22 cellular contexts compared by ENCODE assay signal in the genomic region with DNA sequence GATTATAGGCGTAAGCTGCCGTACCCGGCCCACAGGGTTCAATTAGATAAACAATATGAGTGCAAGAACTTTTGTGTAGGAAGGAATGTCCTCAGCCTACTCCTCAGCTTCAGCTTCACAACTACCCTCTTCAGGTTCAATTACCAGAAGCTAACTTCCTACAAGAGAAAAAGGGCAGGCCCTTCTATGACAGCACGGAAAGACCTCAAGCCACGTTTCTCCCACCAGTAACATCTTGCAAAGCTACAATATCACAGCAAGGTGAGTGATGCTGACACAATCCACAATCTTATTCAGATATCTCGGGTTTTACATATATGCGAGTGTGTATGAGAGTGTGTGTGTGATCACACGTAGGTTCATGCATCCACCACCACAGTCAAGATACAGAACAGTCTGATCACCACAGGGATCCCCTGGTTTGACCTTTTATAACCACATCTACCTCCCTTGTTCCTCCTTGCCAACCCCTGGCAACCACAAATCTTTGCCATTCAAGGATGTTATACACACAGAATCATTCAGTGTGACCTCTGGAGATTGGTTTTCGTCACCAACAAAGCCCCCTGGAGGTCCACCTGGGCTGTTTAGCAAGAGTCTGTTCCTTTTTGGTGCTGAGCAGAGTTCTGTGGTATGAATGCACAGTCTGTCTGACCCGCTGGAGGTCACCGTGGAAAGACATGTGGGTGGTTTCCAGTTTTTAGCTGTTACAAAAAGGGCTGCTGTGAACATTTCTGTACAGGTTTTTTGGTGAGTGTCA. TPM values are rescaled to one million over a fixed set of nuclear protein-coding genes. Genes with fewer than 3 reads are reported as not detected.
DNase-seq lines count a peak whose midpoint lies in the region; ATAC-seq and TF ChIP-seq lines count a peak whose summit lies in the region.
"Had no signal": no experiment of that assay in that cellular context is flagged by ENCODE, and none has a peak within 500 bp of the region (broad histone marks: within the 10 kb centered on the region; RNA-seq: fewer than 3 reads in every experiment).

No MANE protein-coding gene starts in this region.

- no peaks in the 10 kb centered on the region for H3K9me3 ChIP-seq in HAP-1
- H3K9me3 ChIP-seq: neutrophil, right atrium auricular region had no signal

- H3K27ac ChIP-seq in coronary artery, result peak overlapping the region; percentile 66 to 67
- H3K27ac ChIP-seq: neutrophil, right atrium auricular region had no signal

- no peaks in the 10 kb centered on the region for H3K27me3 Mint-ChIP-seq in activated CD4-positive, alpha-beta T cell treated with anti-CD3 and anti-CD28 coated beads for 36 hours
- no peaks in the 10 kb centered on the region for H3K27me3 Mint-ChIP-seq in activated T-cell treated with anti-CD3 and anti-CD28 coated beads, Interleukin-2, amount 50 U/mL, for 4 hours (ENCODE audit: low read depth)
- no peaks in the 10 kb centered on the region for H3K27me3 Mint-ChIP-seq in stimulated activated naive CD8-positive, alpha-beta T cell treated with anti-CD3 and anti-CD28 coated beads, Interleukin-15, amount 100 ng/mL, for 72 hours
- H3K27me3 Mint-ChIP-seq: activated naive CD8-positive, alpha-beta T cell; effector memory CD8-positive, alpha-beta T cell; IgD-negative memory B cell had no signal

- intact Hi-C loops in activated CD4-positive, alpha-beta T cell treated with anti-CD3 and anti-CD28 coated beads for 36 hours (cut with DNase I, micrococcal nuclease), result loop anchor here (5.0 to 10.0 kb wide), 4 partner anchors 304 to 494 kb away; a partner anchor contains a TSS

- CTCF ChIA-PET in activated CD4-positive, alpha-beta T cell treated with anti-CD3 and anti-CD28 coated beads for 36 hours (lab: Charles Lee), result no interaction called here

- peaks cover 6% of the 10 kb centered on the region for H3K4me1 Mint-ChIP-seq in activated CD4-positive, alpha-beta T cell treated with anti-CD3 and anti-CD28 coated beads for 36 hours
- no peaks in the 10 kb centered on the region for H3K4me1 Mint-ChIP-seq in activated T-cell treated with anti-CD3 and anti-CD28 coated beads, Interleukin-2, amount 50 U/mL, for 4 hours (ENCODE audit: low read depth)
- H3K4me1 Mint-ChIP-seq in stimulated activated naive CD8-positive, alpha-beta T cell treated with anti-CD3 and anti-CD28 coated beads, Interleukin-15, amount 100 ng/mL, for 72 hours, result peaks cover 20% of the 10 kb centered on the region

- in situ Hi-C loops in ACHN (cut with HindIII; ENCODE audit: low pct_ligation_motif_present, low pct_unique_long_range_greater_than_20kb, low sequenced_read_pairs), result no loop called here
- in situ Hi-C loops in HAP-1 (cut with MboI; ENCODE audit: low sequenced_read_pairs), result loop anchor here (10.0 kb wide), 3 partner anchors 127 to 497 kb away; a partner anchor contains a TSS

- no peak for TF ChIP-seq CTCF in coronary artery (IDR thresholded peaks at IDR 0.05)

- POLR2A ChIA-PET in activated CD4-positive, alpha-beta T cell treated with anti-CD3 and anti-CD28 coated beads for 36 hours (lab: Charles Lee), result no interaction called here

- H3K4me3 ChIP-seq in coronary artery (no peak overlapping the region), HAP-1 (no peak overlapping the region)
- H3K4me3 ChIP-seq: right atrium auricular region had no signal

- peak; percentile 66 for ATAC-seq in activated CD4-positive, alpha-beta T cell treated with anti-CD3 and anti-CD28 coated beads for 36 hours
- peak; percentile 25 to 61 for ATAC-seq in activated T-cell treated with anti-CD3 and anti-CD28 coated beads, Interleukin-2, amount 50 U/mL, for 4 hours
- peak; percentile 93 for ATAC-seq in stimulated activated naive CD8-positive, alpha-beta T cell treated with anti-CD3 and anti-CD28 coated beads, Interleukin-15, amount 100 ng/mL, for 72 hours
- ATAC-seq: effector memory CD8-positive, alpha-beta T cell; left cardiac atrium had no signal

- no peak overlapping the region for H3K4me3 Mint-ChIP-seq in activated CD4-positive, alpha-beta T cell treated with anti-CD3 and anti-CD28 coated beads for 36 hours
- H3K4me3 Mint-ChIP-seq in activated T-cell treated with anti-CD3 and anti-CD28 coated beads, Interleukin-2, amount 50 U/mL, for 4 hours, result no peak overlapping the region
- H3K4me3 Mint-ChIP-seq in stimulated activated naive CD8-positive, alpha-beta T cell treated with anti-CD3 and anti-CD28 coated beads, Interleukin-15, amount 100 ng/mL, for 72 hours, result peak overlapping the region in 1 of 2 donors; percentile 15
- H3K4me3 Mint-ChIP-seq: activated naive CD8-positive, alpha-beta T cell; CD14-positive monocyte; effector memory CD8-positive, alpha-beta T cell had no signal

- H3K36me3 Mint-ChIP-seq in activated CD4-positive, alpha-beta T cell treated with anti-CD3 and anti-CD28 coated beads for 36 hours (ENCODE audit: low read depth), result peaks cover 45% of the 10 kb centered on the region
- peaks cover 40% of the 10 kb centered on the region for H3K36me3 Mint-ChIP-seq in activated T-cell treated with anti-CD3 and anti-CD28 coated beads, Interleukin-2, amount 50 U/mL, for 4 hours (ENCODE audit: insufficient read depth)

- no peak overlapping the region for H3K27ac Mint-ChIP-seq in activated CD4-positive, alpha-beta T cell treated with anti-CD3 and anti-CD28 coated beads for 36 hours
- peak overlapping the region; percentile 9 to 75 for H3K27ac Mint-ChIP-seq in stimulated activated naive CD8-positive, alpha-beta T cell treated with anti-CD3 and anti-CD28 coated beads, Interleukin-15, amount 100 ng/mL, for 72 hours
- H3K27ac Mint-ChIP-seq: activated naive CD8-positive, alpha-beta T cell; CD14-positive monocyte had no signal

- no peaks in the 10 kb centered on the region for H3K9me3 Mint-ChIP-seq in activated CD4-positive, alpha-beta T cell treated with anti-CD3 and anti-CD28 coated beads for 36 hours (ENCODE audit: low read depth)
- H3K9me3 Mint-ChIP-seq in activated T-cell treated with anti-CD3 and anti-CD28 coated beads, Interleukin-2, amount 50 U/mL, for 4 hours, result no peaks in the 10 kb centered on the region
- no peaks in the 10 kb centered on the region for H3K9me3 Mint-ChIP-seq in stimulated activated naive CD8-positive, alpha-beta T cell treated with anti-CD3 and anti-CD28 coated beads, Interleukin-15, amount 100 ng/mL, for 72 hours
- H3K9me3 Mint-ChIP-seq: effector memory CD8-positive, alpha-beta T cell had no signal

- DNase-seq in activated CD4-positive, alpha-beta T cell treated with anti-CD3 and anti-CD28 coated beads for 36 hours, result peak; percentile 23
- DNase-seq in activated CD4-positive, alpha-beta T cell treated with anti-CD3 and anti-CD28 coated beads, Interleukin-2, amount 50 U/mL, for 4 hours, result no peak
- no peak for DNase-seq in activated T-cell treated with anti-CD3 and anti-CD28 coated beads, Interleukin-2, amount 50 U/mL, for 4 hours
- peak; percentile 69 for DNase-seq in coronary artery (ENCODE audit: low spot score)
- peak; percentile 38 to 61 for DNase-seq in stimulated activated naive CD8-positive, alpha-beta T cell treated with anti-CD3 and anti-CD28 coated beads, Interleukin-15, amount 100 ng/mL, for 72 hours
- DNase-seq in ACHN, result no peak
- no peak for DNase-seq in GM19238 (ENCODE audit: insufficient read length, low spot score)
- DNase-seq in HAP-1 (ENCODE audit: low spot score in 2 of 2), result no peak
- DNase-seq: 8988T; central memory CD4-positive, alpha-beta T cell; effector memory CD8-positive, alpha-beta T cell; hypothalamus; left cardiac atrium; NCI-H2029; NCI-H524; OCI-M1; stimulated activated CD4-positive, alpha-beta T cell treated with anti-CD3 and anti-CD28 coated beads, Interleukin-1b, Interleukin-23, amount 100 ng/mL, for 48 hours had no signal

- no peaks in the 10 kb centered on the region for H3K4me1 ChIP-seq in HAP-1

- peaks cover 36% of the 10 kb centered on the region for H3K36me3 ChIP-seq in HAP-1 (replicated peaks)

- no peaks in the 10 kb centered on the region for H3K27me3 ChIP-seq in HAP-1 (ENCODE audit: low read depth)
- H3K27me3 ChIP-seq: neutrophil, right atrium auricular region had no signal

RNA-seq across cellular contexts. Expression of a gene that starts 38.3 kb away (rescaled TPM):
- total RNA-seq in activated CD4-positive, alpha-beta T cell treated with anti-CD3 and anti-CD28 coated beads for 36 hours, result 10 to 100 TPM in 1 of 2 experiments, 1 to 10 TPM in 1; 9.9 to 12.2 TPM
- total RNA-seq in activated T-cell treated with anti-CD3 and anti-CD28 coated beads, Interleukin-2, amount 50 U/mL, for 4 hours, result 10 to 100 TPM; 12.8 to 14.6 (median 14.5) TPM

Comparison
In these comparisons a context has a peak if more than half of its experiments do, and no peak if none do; other contexts are left out.
1. DNase-seq: peak in activated CD4-positive, alpha-beta T cell treated with anti-CD3 and anti-CD28 coated beads for 36 hours (single experiment), coronary artery (single experiment) and stimulated activated naive CD8-positive, alpha-beta T cell treated with anti-CD3 and anti-CD28 coated beads, Interleukin-15, amount 100 ng/mL, for 72 hours (2 of 2); none in activated CD4-positive, alpha-beta T cell treated with anti-CD3 and anti-CD28 coated beads, Interleukin-2, amount 50 U/mL, for 4 hours (0 of 2), activated T-cell treated with anti-CD3 and anti-CD28 coated beads, Interleukin-2, amount 50 U/mL, for 4 hours (single experiment), ACHN (single experiment), GM19238 (single experiment) and HAP-1 (0 of 2).
2. ATAC-seq: peak in every context shown above with its lines; median percentile 93 in stimulated activated naive CD8-positive, alpha-beta T cell treated with anti-CD3 and anti-CD28 coated beads, Interleukin-15, amount 100 ng/mL, for 72 hours; 66 in activated CD4-positive, alpha-beta T cell treated with anti-CD3 and anti-CD28 coated beads for 36 hours; 43 in activated T-cell treated with anti-CD3 and anti-CD28 coated beads, Interleukin-2, amount 50 U/mL, for 4 hours.